In genomic region chr16:9039208-9039607, GRCh38 we compare ENCODE assay signal across 15 cellular contexts. TPM values are rescaled to one million over a fixed set of nuclear protein-coding genes. Genes with fewer than 3 reads are reported as not detected.
DNase-seq lines count a peak whose midpoint lies in the region; ATAC-seq and TF ChIP-seq lines count a peak whose summit lies in the region.
"Had no signal": no experiment of that assay in that cellular context is flagged by ENCODE, and none has a peak within 500 bp of the region (broad histone marks: within the 10 kb centered on the region; RNA-seq: fewer than 3 reads in every experiment).

No MANE protein-coding gene starts in this region.

- intact Hi-C loops in MCF 10A (cut with micrococcal nuclease): no loop called here
- intact Hi-C loops in breast epithelium (cut with DNase I; ENCODE audit: low total_unique reads): no loop called here
- intact Hi-C loops in Panc1 (cut with micrococcal nuclease; ENCODE audit: unreplicated experiment): no loop called here

- BruUV-seq in MCF 10A (replicated peaks; lab: Mats Ljungman, UMichigan) (no TSS peak), Panc1 (replicated peaks; lab: Mats Ljungman, UMichigan) (no TSS peak)

- peak; percentile 67 for ATAC-seq in Panc1
- ATAC-seq in GM21390 (IDR thresholded peaks at IDR 0.05; ENCODE audit: unreplicated experiment): no peak
- ATAC-seq in GM18858 (IDR thresholded peaks at IDR 0.05; ENCODE audit: unreplicated experiment): no peak

- H3K9me3 ChIP-seq in breast epithelium (no peaks in the 10 kb centered on the region), Panc1 (ENCODE audit: control insufficient read depth, insufficient read depth, low read depth, low read length) (no peaks in the 10 kb centered on the region), neural progenitor cell (ENCODE audit: low read depth) (no peaks in the 10 kb centered on the region)

- TF ChIP-seq CTCF in MCF 10A (IDR thresholded peaks at IDR 0.05; ENCODE audit: unreplicated experiment): no peak
- no peak for TF ChIP-seq CTCF in breast epithelium (IDR thresholded peaks at IDR 0.05)
- TF ChIP-seq CTCF in Panc1 (IDR thresholded peaks at IDR 0.05): no peak
- no peak for TF ChIP-seq CTCF in neural progenitor cell (IDR thresholded peaks at IDR 0.05)

- H3K9ac ChIP-seq in neural progenitor cell: no peak overlapping the region

- H3K27me3 ChIP-seq in breast epithelium (no peaks in the 10 kb centered on the region), Panc1 (ENCODE audit: control insufficient read depth, insufficient read depth, low read length) (no peaks in the 10 kb centered on the region), neural progenitor cell (no peaks in the 10 kb centered on the region)

- H3K27me3 Mint-ChIP-seq in MCF 10A (ENCODE audit: insufficient read depth, unreplicated experiment) (no peaks in the 10 kb centered on the region), neural progenitor cell (ENCODE audit: insufficient read depth, low read depth) (no peaks in the 10 kb centered on the region)

- no peaks in the 10 kb centered on the region for H3K4me1 ChIP-seq in breast epithelium
- peaks cover 16% of the 10 kb centered on the region for H3K4me1 ChIP-seq in Panc1 (ENCODE audit: control insufficient read depth, insufficient read depth, low read length)
- H3K4me1 ChIP-seq in neural progenitor cell: no peaks in the 10 kb centered on the region

- TF ChIP-seq POLR2A in breast epithelium (IDR thresholded peaks at IDR 0.05): no peak

- no peaks in the 10 kb centered on the region for H3K36me3 Mint-ChIP-seq in MCF 10A (ENCODE audit: insufficient read depth, unreplicated experiment)
- H3K36me3 Mint-ChIP-seq in neural progenitor cell: peaks cover 4% of the 10 kb centered on the region

- in situ Hi-C loops in Panc1 (cut with HindIII; ENCODE audit: low pct_unique_long_range_greater_than_20kb, low sequenced_read_pairs): no loop called here

- H3K79me2 ChIP-seq in neural progenitor cell (ENCODE audit: low read depth): no peaks in the 10 kb centered on the region

- peak; percentile 46 for DNase-seq in MCF 10A (ENCODE audit: unreplicated experiment)
- DNase-seq in breast epithelium (ENCODE audit: low spot score in 2 of 2): no peak
- no peak for DNase-seq in Panc1 (ENCODE audit: low read depth, low spot score)
- peak; percentile 45 to 53 for DNase-seq in dermis microvascular lymphatic vessel endothelial cell (ENCODE audit: low read depth in 2 of 2)
- DNase-seq in neural progenitor cell (ENCODE audit: low spot score): peak; percentile 23
- DNase-seq in activated CD4-positive, CD25-positive, alpha-beta regulatory T cell treated with anti-CD3 and anti-CD28 coated beads, Interleukin-2, amount 50 U/mL, for 72 hours: no peak
- DNase-seq: activated CD4-positive, alpha-beta T cell treated with anti-CD3 and anti-CD28 coated beads for 4 hours; caudate nucleus; NCI-H1694 treated with DMSO at 0.1 percent for 48 hours; NCI-H82; stimulated activated CD4-positive, alpha-beta T cell treated with anti-CD3 and anti-CD28 coated beads, Interleukin-4, amount 100 ng/mL, for 24 hours; stimulated activated naive CD4-positive, alpha-beta T cell treated with Interleukin-2 at 50 U/mL for 16 hours had no signal

- H3F3A ChIP-seq in neural progenitor cell (ENCODE audit: low read depth): no peaks in the 10 kb centered on the region

- no peaks in the 10 kb centered on the region for H3K9me3 Mint-ChIP-seq in MCF 10A (ENCODE audit: unreplicated experiment)
- H3K9me3 Mint-ChIP-seq in neural progenitor cell: peaks cover 5% of the 10 kb centered on the region

- no peak overlapping the region for H2AFZ ChIP-seq in neural progenitor cell (replicated peaks)

- no peaks in the 10 kb centered on the region for H4K20me1 ChIP-seq in neural progenitor cell (ENCODE audit: low read depth)

- H3K36me3 ChIP-seq in breast epithelium (no peaks in the 10 kb centered on the region), Panc1 (ENCODE audit: control insufficient read depth, insufficient read depth, low read length) (no peaks in the 10 kb centered on the region), neural progenitor cell (no peaks in the 10 kb centered on the region)

- H3K27ac Mint-ChIP-seq in MCF 10A (ENCODE audit: low read depth, unreplicated experiment): no peak overlapping the region
- H3K27ac Mint-ChIP-seq in neural progenitor cell: no peak overlapping the region

- H3K4me1 Mint-ChIP-seq in MCF 10A (ENCODE audit: insufficient read depth, unreplicated experiment): no peaks in the 10 kb centered on the region
- H3K4me1 Mint-ChIP-seq in neural progenitor cell: peaks cover 15% of the 10 kb centered on the region

- POLR2A ChIA-PET in MCF 10A (lab: Yijun Ruan, JAX): no interaction called here
- POLR2A ChIA-PET in Panc1 (lab: Charles Lee): no interaction called here

- H3K27ac ChIP-seq in breast epithelium: no peak overlapping the region
- H3K27ac ChIP-seq in Panc1 (ENCODE audit: low read length): no peak overlapping the region
- no peak overlapping the region for H3K27ac ChIP-seq in neural progenitor cell
- H3K27ac ChIP-seq: epithelial cell of prostate had no signal

- no peak overlapping the region for H3K4me2 ChIP-seq in neural progenitor cell

- CTCF ChIA-PET in MCF 10A (lab: Yijun Ruan, JAX) (interaction anchor here (0.7 to 0.9 kb wide), 2 partner anchors 8 to 30 kb away, joined by 3 to 5 read pairs; no protein-coding TSS in a partner anchor), Panc1 (lab: Charles Lee) (no interaction called here)

- H3K4me3 Mint-ChIP-seq in MCF 10A (ENCODE audit: unreplicated experiment) (no peak overlapping the region), neural progenitor cell (no peak overlapping the region)

- H3K4me3 ChIP-seq in breast epithelium: no peak overlapping the region
- no peak overlapping the region for H3K4me3 ChIP-seq in Panc1 (ENCODE audit: low read depth in 2 of 2, low read length in 2 of 2)
- H3K4me3 ChIP-seq in neural progenitor cell: no peak overlapping the region

RNA-seq across cellular contexts. Expression of gene HAPSTR1, which starts 52.2 kb away (rescaled TPM):
- total RNA-seq in MCF 10A (2022) (87.4 and 88.9 TPM in 2 replicates), breast epithelium (10 to 100 TPM; 39.0 to 63.5 (median 50.1) TPM), Panc1 (2021; ENCODE audit: unreplicated experiment) (49.9 TPM), dermis microvascular lymphatic vessel endothelial cell (45.7 and 50.7 TPM in 2 replicates), neural progenitor cell (ENCODE audit: low replicate concordance) (64.2 and 77.3 TPM in 2 replicates)
- 15.7 TPM for polyA plus RNA-seq in Panc1 (2012; ENCODE audit: insufficient read length)

Comparison
In these comparisons a context has a peak if more than half of its experiments do, and no peak if none do; other contexts are left out.
1. DNase-seq: peak in MCF 10A (single experiment), dermis microvascular lymphatic vessel endothelial cell (2 of 2) and neural progenitor cell (single experiment); none in breast epithelium (0 of 2), Panc1 (single experiment) and activated CD4-positive, CD25-positive, alpha-beta regulatory T cell treated with anti-CD3 and anti-CD28 coated beads, Interleukin-2, amount 50 U/mL, for 72 hours (single experiment).